ENCODE assay signal across 1 cellular context in genomic region chr22:43378011-43378704, GRCh38.
TF ChIP-seq lines count a peak whose summit lies in the region.

No MANE protein-coding gene starts in this region.

TF ChIP-seq in HepG2, 621 proteins besides CTCF, POLR2A, EP300 and RAD21 (continued from another document and continues in another):
- no peak for TF ChIP-seq ZNF704 (CRISPR knock-in tag; IDR thresholded peaks at IDR 0.05; ENCODE audit: borderline replicate concordance)
- no peak for TF ChIP-seq U2AF1 (optimal IDR thresholded peaks at IDR 0.05; ENCODE audit: low read depth, low read length)
- no peak for TF ChIP-seq ZKSCAN8 (CRISPR knock-in tag; IDR thresholded peaks at IDR 0.05; ENCODE audit: borderline replicate concordance)
- peak; percentile 95 for TF ChIP-seq SIX1 (CRISPR knock-in tag; IDR thresholded peaks at IDR 0.05; ENCODE audit: borderline replicate concordance)
- TF ChIP-seq KAT7 (CRISPR knock-in tag; IDR thresholded peaks at IDR 0.05; ENCODE audit: borderline replicate concordance): no peak
- TF ChIP-seq ZMYM3 (CRISPR knock-in tag; IDR thresholded peaks at IDR 0.05): no peak
- TF ChIP-seq ZFP62 (CRISPR knock-in tag; IDR thresholded peaks at IDR 0.05): no peak
- TF ChIP-seq NFRKB (IDR thresholded peaks at IDR 0.05): no peak
- no peak for TF ChIP-seq DR1 (CRISPR knock-in tag; IDR thresholded peaks at IDR 0.05)
- TF ChIP-seq TEAD3 (CRISPR knock-in tag; optimal IDR thresholded peaks at IDR 0.05; ENCODE audit: borderline replicate concordance): peak; percentile 54
- no peak for TF ChIP-seq ZBTB49 (CRISPR knock-in tag; IDR thresholded peaks at IDR 0.05; ENCODE audit: borderline replicate concordance)
- TF ChIP-seq NR3C1 (CRISPR knock-in tag; IDR thresholded peaks at IDR 0.05): no peak
- TF ChIP-seq NFYB (CRISPR knock-in tag; IDR thresholded peaks at IDR 0.05): no peak
- no peak for TF ChIP-seq MAFG (CRISPR knock-in tag; IDR thresholded peaks at IDR 0.05)
- TF ChIP-seq RERE (CRISPR knock-in tag; IDR thresholded peaks at IDR 0.05; ENCODE audit: low read depth): 0 out of 2 replicates have a peak, but pooled peaks have one; percentile 15
- no peak for TF ChIP-seq ZNF34 (CRISPR knock-in tag; IDR thresholded peaks at IDR 0.05; ENCODE audit: borderline replicate concordance)
- TF ChIP-seq CREM (IDR thresholded peaks at IDR 0.05): peak; percentile 76
- no peak for TF ChIP-seq CREM (CRISPR knock-in tag; IDR thresholded peaks at IDR 0.05)
- TF ChIP-seq ELF3 (CRISPR knock-in tag; IDR thresholded peaks at IDR 0.05): no peak
- TF ChIP-seq HNRNPLL (IDR thresholded peaks at IDR 0.05; ENCODE audit: low read depth, low read length, poor library complexity, severe bottlenecking): no peak
- no peak for TF ChIP-seq KLF9 (CRISPR knock-in tag; IDR thresholded peaks at IDR 0.05; ENCODE audit: low read depth)
- TF ChIP-seq USF2 (IDR thresholded peaks at IDR 0.05; ENCODE audit: low read depth, low read length): peak; percentile 73
- TF ChIP-seq USF2 (CRISPR knock-in tag; IDR thresholded peaks at IDR 0.05; ENCODE audit: borderline replicate concordance): peak; percentile 88; the same call in 1 of the 2 replicates
- TF ChIP-seq SIN3B (IDR thresholded peaks at IDR 0.05; ENCODE audit: low read length): no peak
- TF ChIP-seq ZNF235 (CRISPR knock-in tag; IDR thresholded peaks at IDR 0.05; ENCODE audit: borderline replicate concordance): no peak
- no peak for TF ChIP-seq CENPBD1 (CRISPR knock-in tag; IDR thresholded peaks at IDR 0.05; ENCODE audit: borderline replicate concordance, low read depth)
- TF ChIP-seq TARDBP (CRISPR knock-in tag; IDR thresholded peaks at IDR 0.05): no peak
- TF ChIP-seq ZNF781 (CRISPR knock-in tag; IDR thresholded peaks at IDR 0.05; ENCODE audit: borderline replicate concordance, not compliant biosample characterization): no peak
- TF ChIP-seq NFATC3 (CRISPR knock-in tag; IDR thresholded peaks at IDR 0.05): no peak
- TF ChIP-seq ZNF180 (CRISPR knock-in tag; IDR thresholded peaks at IDR 0.05; ENCODE audit: borderline replicate concordance, low read depth): no peak
- no peak for TF ChIP-seq FOXK1 (CRISPR knock-in tag; IDR thresholded peaks at IDR 0.05; ENCODE audit: borderline replicate concordance, low read depth)
- TF ChIP-seq ZHX1 (CRISPR knock-in tag; IDR thresholded peaks at IDR 0.05; ENCODE audit: low read depth): no peak
- no peak for TF ChIP-seq SRSF9 (IDR thresholded peaks at IDR 0.05; ENCODE audit: borderline replicate concordance, insufficient read depth, low read depth, low read length, poor library complexity, severe bottlenecking)
- no peak for TF ChIP-seq FLYWCH1 (CRISPR knock-in tag; IDR thresholded peaks at IDR 0.05)
- TF ChIP-seq TCF7L2 (IDR thresholded peaks at IDR 0.05; ENCODE audit: low read depth, low read length): peak; percentile 59
- TF ChIP-seq ZNF547 (CRISPR knock-in tag; IDR thresholded peaks at IDR 0.05): no peak
- peak; percentile 59; the same call in 1 of the 2 replicates for TF ChIP-seq ZNF772 (CRISPR knock-in tag; IDR thresholded peaks at IDR 0.05)
- TF ChIP-seq SYNCRIP (IDR thresholded peaks at IDR 0.05; ENCODE audit: insufficient read depth, low read depth, low read length): no peak
- no peak for TF ChIP-seq ZNF570 (CRISPR knock-in tag; IDR thresholded peaks at IDR 0.05; ENCODE audit: borderline replicate concordance)
- no peak for TF ChIP-seq ZMYM4 (CRISPR knock-in tag; IDR thresholded peaks at IDR 0.05)
- TF ChIP-seq ZFP37 (CRISPR knock-in tag; IDR thresholded peaks at IDR 0.05; ENCODE audit: borderline replicate concordance): no peak
- TF ChIP-seq HINFP (CRISPR knock-in tag; IDR thresholded peaks at IDR 0.05; ENCODE audit: low read depth): no peak
- TF ChIP-seq HMGXB3 (CRISPR knock-in tag; IDR thresholded peaks at IDR 0.05; ENCODE audit: borderline replicate concordance): no peak
- no peak for TF ChIP-seq FOXC1 (CRISPR knock-in tag; IDR thresholded peaks at IDR 0.05; ENCODE audit: borderline replicate concordance)
